In the genomic region with DNA sequence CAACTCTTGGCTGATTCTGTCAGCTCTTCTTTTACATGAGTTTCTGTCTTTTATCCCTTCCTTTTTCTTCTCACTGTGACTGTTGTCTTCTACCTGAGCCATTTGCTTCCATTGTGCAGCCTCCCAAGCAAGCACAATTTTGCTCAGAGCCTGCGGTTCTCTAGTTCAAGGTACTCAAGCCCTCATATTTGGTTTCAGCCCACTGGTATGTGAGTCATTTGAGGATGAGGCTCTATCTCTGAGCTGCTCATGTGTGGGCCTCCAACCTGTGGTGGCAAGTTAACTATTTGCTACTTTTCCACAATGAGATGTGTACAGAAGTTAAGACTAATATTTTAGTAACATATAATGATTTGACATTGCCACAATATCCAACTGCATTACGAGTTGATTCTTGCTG, we compare ENCODE assay signal across 10 cellular contexts.
DNase-seq lines count a peak whose midpoint lies in the region; ATAC-seq, FAIRE-seq and TF ChIP-seq lines count a peak whose summit lies in the region.
"Had no signal": no experiment of that assay in that cellular context is flagged by ENCODE, and none has a peak within 500 bp of the region (broad histone marks: within the 10 kb centered on the region; RNA-seq: fewer than 3 reads in every experiment).

No MANE protein-coding gene starts in this region.

- no peak for TF ChIP-seq CTCF in WTC11 (IDR thresholded peaks at IDR 0.05)
- no peak for TF ChIP-seq CTCF in neural progenitor cell (IDR thresholded peaks at IDR 0.05)
- no peak for TF ChIP-seq CTCF in Peyer's patch (IDR thresholded peaks at IDR 0.05)

- H3K4me3 Mint-ChIP-seq in WTC11 (no peak overlapping the region), neural progenitor cell (no peak overlapping the region)
- H3K4me3 Mint-ChIP-seq: naive thymus-derived CD8-positive, alpha-beta T cell had no signal

- H3K36me3 Mint-ChIP-seq in WTC11 (peaks cover 54% of the 10 kb centered on the region), neural progenitor cell (peaks cover 45% of the 10 kb centered on the region)

- peaks cover 32% of the 10 kb centered on the region for H3K4me1 Mint-ChIP-seq in WTC11
- no peaks in the 10 kb centered on the region for H3K4me1 Mint-ChIP-seq in neural progenitor cell

- H3K79me2 ChIP-seq in neural progenitor cell (ENCODE audit: low read depth), result no peaks in the 10 kb centered on the region

- no peaks in the 10 kb centered on the region for H4K20me1 ChIP-seq in neural progenitor cell (ENCODE audit: low read depth)

- CTCF ChIA-PET in WTC11 (lab: Charles Lee), result no interaction called here

- DNase-seq in GM12891 (ENCODE audit: insufficient read length, low spot score) (peak; percentile 38), WTC11 (ENCODE audit: low spot score) (no peak), neural progenitor cell (ENCODE audit: low spot score) (no peak), nucleus accumbens (lab: John Stamatoyannopoulos, UW) (no peak), Peyer's patch (no peak), NK-92 (lab: John Stamatoyannopoulos, UW; ENCODE audit: unreplicated experiment) (no peak)
- DNase-seq: naive thymus-derived CD8-positive, alpha-beta T cell; NCI-H446 treated with DMSO at 0.1 percent for 48 hours had no signal

- TF ChIP-seq POLR2A in GM12891 (IDR thresholded peaks at IDR 0.05; ENCODE audit: low read depth, low read length), result no peak
- no peak for TF ChIP-seq POLR2A in Peyer's patch (IDR thresholded peaks at IDR 0.05)

- no peak overlapping the region for H3K27ac ChIP-seq in neural progenitor cell
- no peak overlapping the region for H3K27ac ChIP-seq in Peyer's patch

- FAIRE-seq in GM12891 (lab: Jason Lieb, UNC), result peak; percentile 43

- H3K9me3 ChIP-seq in neural progenitor cell (ENCODE audit: low read depth) (no peaks in the 10 kb centered on the region), Peyer's patch (no peaks in the 10 kb centered on the region)

- H3K4me2 ChIP-seq in neural progenitor cell, result no peak overlapping the region

- H2AFZ ChIP-seq in neural progenitor cell (replicated peaks), result no peak overlapping the region

- H3K4me3 ChIP-seq in neural progenitor cell (no peak overlapping the region), Peyer's patch (no peak overlapping the region)

- H3K36me3 ChIP-seq in neural progenitor cell, result peaks cover 5% of the 10 kb centered on the region
- H3K36me3 ChIP-seq in Peyer's patch, result peaks cover 0 to 18% (median 0%) of the 10 kb centered on the region in 3 donors

- H3K9me3 Mint-ChIP-seq in WTC11, result no peaks in the 10 kb centered on the region
- H3K9me3 Mint-ChIP-seq in neural progenitor cell, result no peaks in the 10 kb centered on the region
- H3K9me3 Mint-ChIP-seq: naive thymus-derived CD8-positive, alpha-beta T cell had no signal

- H3K27me3 ChIP-seq in neural progenitor cell (no peaks in the 10 kb centered on the region), Peyer's patch (no peaks in the 10 kb centered on the region)

- H3K27me3 Mint-ChIP-seq in WTC11 (ENCODE audit: low read depth) (no peaks in the 10 kb centered on the region), neural progenitor cell (ENCODE audit: insufficient read depth, low read depth) (no peaks in the 10 kb centered on the region)
- H3K27me3 Mint-ChIP-seq: naive thymus-derived CD8-positive, alpha-beta T cell had no signal

- H3F3A ChIP-seq in neural progenitor cell (ENCODE audit: low read depth), result no peaks in the 10 kb centered on the region

- POLR2A ChIA-PET in WTC11 (lab: Charles Lee), result no interaction called here

- H3K9ac ChIP-seq in neural progenitor cell, result no peak overlapping the region

- H3K27ac Mint-ChIP-seq in WTC11 (peak overlapping the region; percentile 58), neural progenitor cell (no peak overlapping the region)

- peak; percentile 88 for ATAC-seq in GM19372 (IDR thresholded peaks at IDR 0.05; ENCODE audit: low read depth, unreplicated experiment)
- ATAC-seq in HG02885 (IDR thresholded peaks at IDR 0.05; ENCODE audit: poor library complexity, unreplicated experiment), result peak; percentile 73
- ATAC-seq in WTC11, result no peak
- ATAC-seq: naive thymus-derived CD8-positive, alpha-beta T cell had no signal

- H3K4me1 ChIP-seq in neural progenitor cell, result no peaks in the 10 kb centered on the region
- no peaks in the 10 kb centered on the region for H3K4me1 ChIP-seq in Peyer's patch

TF ChIP-seq in GM12891, 5 proteins besides CTCF, POLR2A, EP300 and RAD21:
- TF ChIP-seq TAF1 (IDR thresholded peaks at IDR 0.05; ENCODE audit: low read depth, low read length) (no peak), POLR2AphosphoS5 (IDR thresholded peaks at IDR 0.05; ENCODE audit: low read depth, low read length) (no peak), POU2F2 (IDR thresholded peaks at IDR 0.05; ENCODE audit: low read depth, low read length) (peak; percentile 38; the same call in 1 of the 2 replicates)

TF ChIP-seq in WTC11, 78 proteins besides CTCF, POLR2A, EP300 and RAD21:
- TF ChIP-seq ZNF423 (CRISPR knock-in tag; IDR thresholded peaks at IDR 0.05) (no peak), KAT7 (CRISPR knock-in tag; IDR thresholded peaks at IDR 0.05; ENCODE audit: borderline replicate concordance) (no peak), NFYB (CRISPR knock-in tag; conservative IDR thresholded peaks at IDR 0.05; ENCODE audit: low read depth) (no peak), ZNF317 (CRISPR knock-in tag; IDR thresholded peaks at IDR 0.05; ENCODE audit: borderline replicate concordance, low read depth) (no peak), TEAD1 (CRISPR knock-in tag; IDR thresholded peaks at IDR 0.05) (no peak), SMAD4 (CRISPR knock-in tag; IDR thresholded peaks at IDR 0.05) (no peak), NFATC4 (CRISPR knock-in tag; IDR thresholded peaks at IDR 0.05) (no peak), CREB1 (CRISPR knock-in tag; IDR thresholded peaks at IDR 0.05) (no peak), ZBTB21 (CRISPR knock-in tag; IDR thresholded peaks at IDR 0.05; ENCODE audit: borderline replicate concordance) (no peak), ELF4 (CRISPR knock-in tag; IDR thresholded peaks at IDR 0.05; ENCODE audit: low read depth) (no peak)
- TF ChIP-seq, protein P1, sequence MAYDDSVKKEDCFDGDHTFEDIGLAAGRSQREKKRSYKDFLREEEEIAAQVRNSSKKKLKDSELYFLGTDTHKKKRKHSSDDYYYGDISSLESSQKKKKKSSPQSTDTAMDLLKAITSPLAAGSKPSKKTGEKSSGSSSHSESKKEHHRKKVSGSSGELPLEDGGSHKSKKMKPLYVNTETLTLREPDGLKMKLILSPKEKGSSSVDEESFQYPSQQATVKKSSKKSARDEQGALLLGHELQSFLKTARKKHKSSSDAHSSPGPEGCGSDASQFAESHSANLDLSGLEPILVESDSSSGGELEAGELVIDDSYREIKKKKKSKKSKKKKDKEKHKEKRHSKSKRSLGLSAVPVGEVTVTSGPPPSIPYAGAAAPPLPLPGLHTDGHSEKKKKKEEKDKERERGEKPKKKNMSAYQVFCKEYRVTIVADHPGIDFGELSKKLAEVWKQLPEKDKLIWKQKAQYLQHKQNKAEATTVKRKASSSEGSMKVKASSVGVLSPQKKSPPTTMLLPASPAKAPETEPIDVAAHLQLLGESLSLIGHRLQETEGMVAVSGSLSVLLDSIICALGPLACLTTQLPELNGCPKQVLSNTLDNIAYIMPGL (CRISPR knock-in tag; IDR thresholded peaks at IDR 0.05), result no peak
- TF ChIP-seq, protein P2, sequence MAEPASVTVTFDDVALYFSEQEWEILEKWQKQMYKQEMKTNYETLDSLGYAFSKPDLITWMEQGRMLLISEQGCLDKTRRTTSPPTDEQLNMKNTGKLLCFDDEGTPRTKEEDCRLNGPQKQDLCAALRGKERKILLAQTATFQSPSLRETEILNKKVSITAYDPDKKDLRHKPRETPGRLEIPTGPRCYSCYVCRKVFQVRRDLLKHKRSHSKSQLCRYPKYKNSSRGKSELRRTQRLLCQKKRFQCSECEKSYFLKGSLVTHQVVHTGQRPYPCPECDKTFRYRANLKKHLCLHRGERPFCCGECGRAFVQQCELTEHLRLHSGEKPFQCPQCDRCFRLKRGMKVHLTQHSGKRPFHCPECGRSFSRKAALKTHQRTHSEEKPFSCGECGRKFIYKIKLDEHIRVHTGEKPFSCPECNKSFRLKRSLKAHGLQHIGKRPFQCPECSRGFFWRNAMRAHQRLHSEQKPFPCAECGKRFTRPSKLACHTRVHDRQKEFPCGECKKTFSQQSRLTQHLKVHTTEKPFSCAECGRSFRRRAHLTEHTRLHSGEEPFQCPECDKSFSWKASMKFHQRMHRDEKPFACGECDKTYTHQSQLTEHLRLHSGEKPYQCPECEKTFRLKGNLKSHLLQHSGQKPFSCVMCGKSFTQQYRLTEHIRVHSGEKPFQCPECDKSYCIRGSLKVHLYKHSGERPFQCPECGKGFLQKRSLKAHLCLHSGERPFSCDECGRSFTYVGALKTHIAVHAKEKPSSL (CRISPR knock-in tag; conservative IDR thresholded peaks at IDR 0.05), result no peak
- TF ChIP-seq, protein P3, sequence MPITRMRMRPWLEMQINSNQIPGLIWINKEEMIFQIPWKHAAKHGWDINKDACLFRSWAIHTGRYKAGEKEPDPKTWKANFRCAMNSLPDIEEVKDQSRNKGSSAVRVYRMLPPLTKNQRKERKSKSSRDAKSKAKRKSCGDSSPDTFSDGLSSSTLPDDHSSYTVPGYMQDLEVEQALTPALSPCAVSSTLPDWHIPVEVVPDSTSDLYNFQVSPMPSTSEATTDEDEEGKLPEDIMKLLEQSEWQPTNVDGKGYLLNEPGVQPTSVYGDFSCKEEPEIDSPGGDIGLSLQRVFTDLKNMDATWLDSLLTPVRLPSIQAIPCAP (CRISPR knock-in tag; IDR thresholded peaks at IDR 0.05), result no peak
TF ChIP-seq in WTC11: peak in this region for 0.
